In the genomic region with DNA sequence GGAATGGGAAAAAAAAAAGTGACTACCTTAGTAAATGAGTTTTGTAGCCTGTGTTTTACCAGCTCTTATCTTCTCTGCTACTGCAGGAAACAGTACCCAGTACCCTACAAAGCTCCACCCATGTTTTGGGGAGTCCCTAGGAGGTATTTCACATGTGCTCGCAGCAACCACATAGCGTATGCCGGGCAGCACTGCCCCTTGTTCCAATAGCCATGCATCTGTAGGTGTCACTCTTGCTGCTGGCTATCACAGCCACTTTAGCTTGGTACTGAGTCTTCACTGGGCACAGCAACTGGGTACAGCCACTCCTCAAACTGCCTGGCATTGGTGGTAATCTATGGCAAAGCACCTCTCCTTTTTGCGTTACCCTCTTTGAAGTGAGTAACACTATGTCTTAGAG, we compare ENCODE assay signal across 9 cellular contexts. TPM values are rescaled to one million over a fixed set of nuclear protein-coding genes. Genes with fewer than 3 reads are reported as not detected.
DNase-seq lines count a peak whose midpoint lies in the region; ATAC-seq and TF ChIP-seq lines count a peak whose summit lies in the region.
"Had no signal": no experiment of that assay in that cellular context is flagged by ENCODE, and none has a peak within 500 bp of the region (broad histone marks: within the 10 kb centered on the region; RNA-seq: fewer than 3 reads in every experiment).

No MANE protein-coding gene starts in this region.

- no peak overlapping the region for H3K9ac ChIP-seq in PC-3 (ENCODE audit: low read length)

- H3K4me3 ChIP-seq in PC-3 (ENCODE audit: low read length): no peak overlapping the region
- no peak overlapping the region for H3K4me3 ChIP-seq in epithelial cell of proximal tubule (ENCODE audit: low read depth, low read length)
- H3K4me3 ChIP-seq in transverse colon: no peak overlapping the region
- no peak overlapping the region for H3K4me3 ChIP-seq in vagina
- H3K4me3 ChIP-seq: heart left ventricle had no signal

- 0 out of 2 replicates have a peak overlapping the region, but pooled peaks have one; percentile 8 for H2AFZ ChIP-seq in PC-3 (ENCODE audit: low read length)

- CTCF ChIA-PET in PC-3 (lab: Charles Lee): no interaction called here

- H3F3A ChIP-seq in PC-3 (ENCODE audit: low read length, unreplicated experiment): no peaks in the 10 kb centered on the region

- DNase-seq in stimulated activated CD4-positive, alpha-beta T cell treated with anti-CD3 and anti-CD28 coated beads, Interleukin-12 subunit alpha, Interleukin-12 subunit beta, amount 100 ng/mL, for 4 hours: peak; percentile 4
- DNase-seq in stimulated activated CD4-positive, alpha-beta T cell treated with anti-CD3 and anti-CD28 coated beads, Interleukin-4, amount 100 ng/mL, for 1 hour: no peak
- DNase-seq in PC-3: peak; percentile 28
- no peak for DNase-seq in epithelial cell of proximal tubule (ENCODE audit: low read depth)
- peak; percentile 36 for DNase-seq in transverse colon
- DNase-seq in NCI-H1105 (lab: John Stamatoyannopoulos, UW): no peak
- DNase-seq in vagina (ENCODE audit: extremely low spot score in 2 of 2): no peak

- H3K27me3 ChIP-seq in PC-3 (ENCODE audit: low read length) (no peaks in the 10 kb centered on the region), transverse colon (no peaks in the 10 kb centered on the region), vagina (no peaks in the 10 kb centered on the region)
- H3K27me3 ChIP-seq: heart left ventricle had no signal

- H3K36me3 ChIP-seq in PC-3 (ENCODE audit: low read depth, low read length) (no peaks in the 10 kb centered on the region), transverse colon (no peaks in the 10 kb centered on the region), vagina (no peaks in the 10 kb centered on the region)

- no peaks in the 10 kb centered on the region for H3K9me2 ChIP-seq in PC-3 (replicated peaks; ENCODE audit: low read length)

- intact Hi-C loops in PC-3 (cut with micrococcal nuclease) (loop anchor here (5.0 kb wide), 1 partner anchor 343 kb away; no protein-coding TSS in a partner anchor), transverse colon (cut with DNase I; ENCODE audit: low total_unique reads) (no loop called here), vagina (cut with DNase I) (no loop called here)

- no peak for TF ChIP-seq EP300 in transverse colon (IDR thresholded peaks at IDR 0.05; ENCODE audit: low read depth)

- H3K4me1 ChIP-seq in PC-3 (ENCODE audit: insufficient read depth, low read length) (peaks cover 33% of the 10 kb centered on the region), transverse colon (peaks cover 5 to 34% (median 15%) of the 10 kb centered on the region in 4 donors), vagina (peaks cover 20% of the 10 kb centered on the region)

- H4K20me1 ChIP-seq in PC-3 (ENCODE audit: low read length): no peaks in the 10 kb centered on the region

- H3K9me3 ChIP-seq in PC-3 (ENCODE audit: low read length): no peaks in the 10 kb centered on the region
- no peaks in the 10 kb centered on the region for H3K9me3 ChIP-seq in transverse colon
- no peaks in the 10 kb centered on the region for H3K9me3 ChIP-seq in vagina
- H3K9me3 ChIP-seq: heart left ventricle had no signal

- no peak overlapping the region for H3K4me2 ChIP-seq in PC-3 (ENCODE audit: low read length)

- POLR2A ChIA-PET in PC-3 (lab: Charles Lee; ENCODE audit: unreplicated experiment): no interaction called here

- H3K27ac ChIP-seq in PC-3 (ENCODE audit: low read length) (no peak overlapping the region), transverse colon (peak overlapping the region in 3 of 4 donors; percentile 30 to 80 (median 73)), vagina (no peak overlapping the region)

- BruUV-seq in PC-3 (replicated peaks; lab: Mats Ljungman, UMichigan): no TSS peak

- in situ Hi-C loops in transverse colon (cut with MboI; ENCODE audit: low pct_ligation_motif_present in 1 of 4, low pct_unique_long_range_greater_than_20kb in 1 of 4, low sequenced_read_pairs in 3 of 4): loop anchor here in 1 of 4 donors (25.0 kb wide), 1 partner anchor 353 kb away; a partner anchor contains a TSS

- peaks cover 12% of the 10 kb centered on the region for H3K79me2 ChIP-seq in PC-3 (ENCODE audit: low read length)

- TF ChIP-seq POLR2A in transverse colon (IDR thresholded peaks at IDR 0.05) (no peak), vagina (IDR thresholded peaks at IDR 0.05) (no peak)

- TF ChIP-seq CTCF in PC-3 (conservative IDR thresholded peaks at IDR 0.05; ENCODE audit: low read depth, low read length): peak; percentile 46; the same call in 1 of the 2 replicates
- TF ChIP-seq CTCF in epithelial cell of proximal tubule (conservative IDR thresholded peaks at IDR 0.05; ENCODE audit: low read depth, low read length): peak; percentile 51
- TF ChIP-seq CTCF in transverse colon (IDR thresholded peaks at IDR 0.05): peak in 1 of 5 experiments; percentile 9
- TF ChIP-seq CTCF in vagina (IDR thresholded peaks at IDR 0.05): no peak

- 5 to 50% methylated on average over 3 to 4 of the region's 4 CpGs for WGBS in transverse colon (ENCODE audit: low coverage in 1 of 2), 2 donors

- no peak for ATAC-seq in PC-3
- ATAC-seq in HG03025 (IDR thresholded peaks at IDR 0.05; ENCODE audit: low FRiP score, unreplicated experiment): no peak

RNA-seq across cellular contexts. Expression of a gene that starts 2.0 kb away (rescaled TPM):
- total RNA-seq in PC-3 (2014; rRNA removed): 10.4 and 19.2 TPM in 2 replicates
- total RNA-seq in epithelial cell of proximal tubule: 3.9 and 7.2 TPM in 2 replicates
- total RNA-seq in transverse colon: 10 to 100 TPM in 3 of 4 donors, 1 to 10 TPM in 1; 8.2 to 23.5 (median 13.4) TPM
- 30.0 TPM for total RNA-seq in vagina

Comparison
In these comparisons a context has a peak if more than half of its experiments do, and no peak if none do; other contexts are left out.
1. DNase-seq: peak in stimulated activated CD4-positive, alpha-beta T cell treated with anti-CD3 and anti-CD28 coated beads, Interleukin-12 subunit alpha, Interleukin-12 subunit beta, amount 100 ng/mL, for 4 hours (single experiment), PC-3 (single experiment) and transverse colon (single experiment); none in stimulated activated CD4-positive, alpha-beta T cell treated with anti-CD3 and anti-CD28 coated beads, Interleukin-4, amount 100 ng/mL, for 1 hour (single experiment), epithelial cell of proximal tubule (single experiment), NCI-H1105 (single experiment) and vagina (0 of 2).
2. H3K27ac ChIP-seq: peak in transverse colon (3 of 4); none in PC-3 (single experiment) and vagina (single experiment).
3. CTCF ChIP-seq: peak in PC-3 (single experiment) and epithelial cell of proximal tubule (single experiment); none in vagina (0 of 3).